Comparison of ENCODE assay signal across 8 cellular contexts in genomic region chr19:45016388-45017314, GRCh38. TPM values are rescaled to one million over a fixed set of nuclear protein-coding genes. Genes with fewer than 3 reads are reported as not detected.
DNase-seq lines count a peak whose midpoint lies in the region; ATAC-seq lines count a peak whose summit lies in the region.

No MANE protein-coding gene starts in this region.

- no peaks in the 10 kb centered on the region for H3K9me3 ChIP-seq in CD4-positive, CD25-positive, alpha-beta regulatory T cell (ENCODE audit: control insufficient read depth in 2 of 2, low read length in 2 of 2)

- H3K36me3 Mint-ChIP-seq in CD4-positive, CD25-positive, alpha-beta regulatory T cell = peaks cover 9% of the 10 kb centered on the region
- peaks cover 20% of the 10 kb centered on the region for H3K36me3 Mint-ChIP-seq in activated CD4-positive, alpha-beta memory T cell treated with anti-CD3 and anti-CD28 coated beads for 36 hours

- no peaks in the 10 kb centered on the region for H3K27me3 ChIP-seq in CD4-positive, CD25-positive, alpha-beta regulatory T cell (ENCODE audit: control insufficient read depth, insufficient read depth, low read length)

- peaks cover 7% of the 10 kb centered on the region for H3K4me1 ChIP-seq in CD4-positive, CD25-positive, alpha-beta regulatory T cell (ENCODE audit: control insufficient read depth, insufficient read depth, low read length, poor library complexity, severe bottlenecking)

- H3K27ac Mint-ChIP-seq in CD4-positive, CD25-positive, alpha-beta regulatory T cell = peak overlapping the region; percentile 89 to 93 (median 91)
- H3K27ac Mint-ChIP-seq in activated CD4-positive, alpha-beta memory T cell treated with anti-CD3 and anti-CD28 coated beads for 36 hours = peak overlapping the region; percentile 90

- peak; percentile 74 to 80 for ATAC-seq in CD4-positive, CD25-positive, alpha-beta regulatory T cell (ENCODE audit: low read depth in 2 of 2)
- ATAC-seq in GM19023 (IDR thresholded peaks at IDR 0.05; ENCODE audit: unreplicated experiment) (peak; percentile 70), HG03196 (IDR thresholded peaks at IDR 0.05; ENCODE audit: unreplicated experiment) (peak; percentile 69)

- peak overlapping the region; percentile 88 for H3K27ac ChIP-seq in CD4-positive, CD25-positive, alpha-beta regulatory T cell (ENCODE audit: insufficient read depth, low read length, poor library complexity, severe bottlenecking)

- POLR2A ChIA-PET in activated CD4-positive, alpha-beta memory T cell treated with anti-CD3 and anti-CD28 coated beads for 36 hours (lab: Charles Lee) = interaction anchor here (0.7 to 2.4 kb wide), 2 partner anchors 15 to 57 kb away, joined by 3 to 10 read pairs; no protein-coding TSS in a partner anchor

- peak overlapping the region; percentile 16 to 53 (median 42) for H3K4me3 Mint-ChIP-seq in CD4-positive, CD25-positive, alpha-beta regulatory T cell
- peak overlapping the region; percentile 34 for H3K4me3 Mint-ChIP-seq in activated CD4-positive, alpha-beta memory T cell treated with anti-CD3 and anti-CD28 coated beads for 36 hours

- peak; percentile 68 to 77 (median 76) for DNase-seq in CD4-positive, CD25-positive, alpha-beta regulatory T cell
- DNase-seq in NCI-H748 treated with DMSO at 0.1 percent for 48 hours (lab: John Stamatoyannopoulos, UW) (peak; percentile 56), middle frontal gyrus (ENCODE audit: extremely low spot score, low spot score) (peak; percentile 24)
- DNase-seq in activated CD4-positive, alpha-beta memory T cell treated with anti-CD3 and anti-CD28 coated beads for 36 hours = peak; percentile 91
- peak; percentile 76 for DNase-seq in effector CD4-positive, alpha-beta T cell
- peak; percentile 39 to 51 for DNase-seq in stimulated activated CD8-positive, alpha-beta memory T cell treated with anti-CD3 and anti-CD28 coated beads, Interleukin-7, amount 100 ng/mL, for 48 hours (ENCODE audit: extremely low read depth in 1 of 2, low read depth in 1 of 2)

- H3K4me3 ChIP-seq in CD4-positive, CD25-positive, alpha-beta regulatory T cell (ENCODE audit: low read depth, low read length) = peak overlapping the region; percentile 72

- intact Hi-C loops in activated CD4-positive, alpha-beta memory T cell treated with anti-CD3 and anti-CD28 coated beads for 36 hours (cut with micrococcal nuclease) = loop anchor here (1.0 to 5.0 kb wide), 4 partner anchors 14 to 161 kb away; partner anchors contain the start of genes BLOC1S3, TRAPPC6A and ZNF296

- H3K27me3 Mint-ChIP-seq in CD4-positive, CD25-positive, alpha-beta regulatory T cell = no peaks in the 10 kb centered on the region
- H3K27me3 Mint-ChIP-seq in activated CD4-positive, alpha-beta memory T cell treated with anti-CD3 and anti-CD28 coated beads for 36 hours = no peaks in the 10 kb centered on the region

- H3K9me3 Mint-ChIP-seq in CD4-positive, CD25-positive, alpha-beta regulatory T cell = no peaks in the 10 kb centered on the region
- H3K9me3 Mint-ChIP-seq in activated CD4-positive, alpha-beta memory T cell treated with anti-CD3 and anti-CD28 coated beads for 36 hours = no peaks in the 10 kb centered on the region

- peaks cover 0 to 17% (median 10%) of the 10 kb centered on the region in 4 donors for H3K4me1 Mint-ChIP-seq in CD4-positive, CD25-positive, alpha-beta regulatory T cell
- H3K4me1 Mint-ChIP-seq in activated CD4-positive, alpha-beta memory T cell treated with anti-CD3 and anti-CD28 coated beads for 36 hours (ENCODE audit: low read depth) = peaks cover 17% of the 10 kb centered on the region

- CTCF ChIA-PET in activated CD4-positive, alpha-beta memory T cell treated with anti-CD3 and anti-CD28 coated beads for 36 hours (lab: Charles Lee) = interaction anchor here (0.6 to 2.0 kb wide), 4 partner anchors 23 to 43 kb away, joined by 3 to 6 read pairs (median 5); partner anchors contain the start of gene CLASRP

- peaks cover 13% of the 10 kb centered on the region for H3K36me3 ChIP-seq in CD4-positive, CD25-positive, alpha-beta regulatory T cell (ENCODE audit: control insufficient read depth, insufficient read depth, low read length)

RNA-seq across cellular contexts. Expression of gene RELB, which starts 15.4 kb away (rescaled TPM):
- total RNA-seq in CD4-positive, CD25-positive, alpha-beta regulatory T cell = 107 TPM
- polyA plus RNA-seq in CD4-positive, CD25-positive, alpha-beta regulatory T cell = 10 to 100 TPM in 2 of 4 donors, 1 to 10 TPM in 2; 5.5 to 11.4 (median 10.2) TPM
- total RNA-seq in activated CD4-positive, alpha-beta memory T cell treated with anti-CD3 and anti-CD28 coated beads for 36 hours = 10 to 100 TPM; 62.4 to 63.1 TPM

RNA-seq across cellular contexts. Expression of gene CLASRP, which starts 22.2 kb away (rescaled TPM):
- 189 TPM for total RNA-seq in CD4-positive, CD25-positive, alpha-beta regulatory T cell
- polyA plus RNA-seq in CD4-positive, CD25-positive, alpha-beta regulatory T cell = 1 to 10 TPM; 3.9 to 4.9 (median 4.3) TPM
- 10 to 100 TPM; 89.6 to 98.4 TPM for total RNA-seq in activated CD4-positive, alpha-beta memory T cell treated with anti-CD3 and anti-CD28 coated beads for 36 hours

RNA-seq across cellular contexts. Expression of gene ZNF296, which starts 59.6 kb away (rescaled TPM):
- total RNA-seq in CD4-positive, CD25-positive, alpha-beta regulatory T cell = 3.0 TPM
- 1 to 10 TPM; 1.8 to 2.5 (median 2.0) TPM for polyA plus RNA-seq in CD4-positive, CD25-positive, alpha-beta regulatory T cell
- 1 to 10 TPM; 3.2 to 3.6 TPM for total RNA-seq in activated CD4-positive, alpha-beta memory T cell treated with anti-CD3 and anti-CD28 coated beads for 36 hours

Comparison
In these comparisons a context has a peak if more than half of its experiments do, and no peak if none do; other contexts are left out.
1. Peak in every context shown above with its lines: DNase-seq, ATAC-seq, H3K4me3 ChIP-seq and H3K27ac ChIP-seq.
2. DNase-seq: peak in every context shown above with its lines; median percentile 91 in activated CD4-positive, alpha-beta memory T cell treated with anti-CD3 and anti-CD28 coated beads for 36 hours; 76 in CD4-positive, CD25-positive, alpha-beta regulatory T cell; 76 in effector CD4-positive, alpha-beta T cell; 56 in NCI-H748 treated with DMSO at 0.1 percent for 48 hours; 45 in stimulated activated CD8-positive, alpha-beta memory T cell treated with anti-CD3 and anti-CD28 coated beads, Interleukin-7, amount 100 ng/mL, for 48 hours; 24 in middle frontal gyrus.